ENCODE assay signal across 8 cellular contexts in genomic region chr13:45242070-45242469, GRCh38. TPM values are rescaled to one million over a fixed set of nuclear protein-coding genes. Genes with fewer than 3 reads are reported as not detected.
DNase-seq lines count a peak whose midpoint lies in the region; ATAC-seq and TF ChIP-seq lines count a peak whose summit lies in the region.
"Had no signal": no experiment of that assay in that cellular context is flagged by ENCODE, and none has a peak within 500 bp of the region (broad histone marks: within the 10 kb centered on the region; RNA-seq: fewer than 3 reads in every experiment).

No MANE protein-coding gene starts in this region.

- RAD21 ChIA-PET in HCT116 (lab: Charles Lee; ENCODE audit: low non-redundant PET in 1 of 2, low total read pairs in 2 of 2, uncharacterized antibody in 2 of 2, unreplicated experiment in 2 of 2), result no interaction called here

- no TSS peak for BruUV-seq in HCT116 (replicated peaks; lab: Mats Ljungman, UMichigan)

- H3K9me3 ChIP-seq in HCT116 (ENCODE audit: control insufficient read depth in 1 of 2, insufficient read depth in 1 of 2, low read depth in 1 of 2, low read length in 2 of 2), result no peaks in the 10 kb centered on the region
- H3K9me3 ChIP-seq: ascending aorta had no signal

- intact Hi-C loops in HCT116 (cut with micrococcal nuclease) (no loop called here), sciatic nerve (cut with DNase I) (no loop called here)

- peaks cover 44% of the 10 kb centered on the region for H3K79me2 ChIP-seq in HCT116 (ENCODE audit: insufficient read depth, low read length)

- H3K9me2 ChIP-seq in HCT116 (ENCODE audit: insufficient read depth), result no peaks in the 10 kb centered on the region

- no peak overlapping the region for H3K4me3 ChIP-seq in HCT116 (replicated peaks in 1 of 2; ENCODE audit: low read depth in 1 of 2, low read length in 2 of 2)
- H3K4me3 ChIP-seq in foreskin fibroblast (ENCODE audit: low read depth in 1 of 2, low read length in 2 of 2), result no peak overlapping the region
- H3K4me3 ChIP-seq: ascending aorta had no signal

- in situ Hi-C loops in SK-MEL-5 (cut with HindIII; ENCODE audit: low pct_unique_long_range_greater_than_20kb, low sequenced_read_pairs), result no loop called here

- ATAC-seq in HCT116, result peak; percentile 48; the same call in 1 of the 2 replicates
- peak; percentile 81 for ATAC-seq in sciatic nerve
- no peak for ATAC-seq in GM18517 (IDR thresholded peaks at IDR 0.05; ENCODE audit: unreplicated experiment)

- no peak overlapping the region; the same call in 1 of the 2 replicates for H3K9ac ChIP-seq in HCT116 (ENCODE audit: low read length)

- peaks cover 20 to 53% of the 10 kb centered on the region in 2 experiments for H3K4me1 ChIP-seq in HCT116 (ENCODE audit: control insufficient read depth in 1 of 2, insufficient read depth in 2 of 2, low read length in 2 of 2)
- H3K4me1 ChIP-seq: ascending aorta had no signal

- POLR2A ChIA-PET in HCT116 (lab: Charles Lee), result no interaction called here

- no peak for TF ChIP-seq CTCF in HCT116 (IDR thresholded peaks at IDR 0.05 in 2 of 3, conservative IDR thresholded peaks at IDR 0.05 in 1 of 3; ENCODE audit: borderline replicate concordance in 1 of 3, insufficient read depth in 1 of 3, low read depth in 2 of 3, low read length in 2 of 3)
- no peak for TF ChIP-seq CTCF in foreskin fibroblast (IDR thresholded peaks at IDR 0.05; ENCODE audit: low read depth, low read length)

- no peaks in the 10 kb centered on the region for H4K20me1 ChIP-seq in HCT116 (ENCODE audit: insufficient read depth)

- no peak for TF ChIP-seq POLR2A in HCT116 (IDR thresholded peaks at IDR 0.05; ENCODE audit: borderline replicate concordance, extremely low read depth, insufficient read depth, insufficient read length)

- H3K4me2 ChIP-seq in HCT116 (ENCODE audit: low read length), result peak overlapping the region; percentile 48

- no peak overlapping the region for H2AFZ ChIP-seq in HCT116 (ENCODE audit: low read depth, low read length, poor library complexity, severe bottlenecking)

- no peak overlapping the region for H3K27ac ChIP-seq in HCT116 (ENCODE audit: low read depth, low read length)
- H3K27ac ChIP-seq: ascending aorta had no signal

- DNase-seq in HCT116 (ENCODE audit: low read depth, low spot score) (peak; percentile 15), SK-MEL-5 (ENCODE audit: low read depth, low spot score) (peak; percentile 54), foreskin fibroblast (peak; percentile 25 to 66), sciatic nerve (ENCODE audit: low spot score) (no peak), mucosa of gallbladder (ENCODE audit: low spot score) (no peak), cortex of kidney (lab: John Stamatoyannopoulos, UW) (no peak)

- no peaks in the 10 kb centered on the region for H3K36me3 ChIP-seq in HCT116 (ENCODE audit: control insufficient read depth in 1 of 2, insufficient read depth in 2 of 2, low read length in 2 of 2)
- H3K36me3 ChIP-seq: ascending aorta had no signal

- CTCF ChIA-PET in HCT116 (lab: Charles Lee), result interaction anchor here (1.7 to 3.0 kb wide), 2 partner anchors 10 to 39 kb away, joined by 7 read pairs; no protein-coding TSS in a partner anchor

- no peaks in the 10 kb centered on the region for H3K27me3 ChIP-seq in HCT116 (ENCODE audit: insufficient read depth, low read length)
- H3K27me3 ChIP-seq: ascending aorta had no signal

- no peak for TF ChIP-seq RAD21 in HCT116 (IDR thresholded peaks at IDR 0.05; ENCODE audit: low read depth)

TF ChIP-seq in HCT116, 20 proteins besides CTCF, POLR2A, EP300 and RAD21:
- TF ChIP-seq SP1 (IDR thresholded peaks at IDR 0.05; ENCODE audit: low read depth) (0 out of 2 replicates have a peak, but pooled peaks have one; percentile 14), JUND (IDR thresholded peaks at IDR 0.05) (no peak), SIN3A (IDR thresholded peaks at IDR 0.05; ENCODE audit: low read depth) (no peak)

RNA-seq across cellular contexts. Expression of gene KCTD4, which starts 41.2 kb away (rescaled TPM):
- total RNA-seq in HCT116 (2021; ENCODE audit: unreplicated experiment), result not detected
- not detected in 2 replicates for polyA plus RNA-seq in HCT116 (2012)
- 0.08 and 0.34 TPM in 2 replicates for total RNA-seq in SK-MEL-5 (2014; rRNA removed; shearing (Covaris generic))
- 0.10 and 0.56 TPM in 2 replicates for polyA plus RNA-seq in SK-MEL-5 (2015; cell fraction: cytosol; rRNA removed)
- 0.70 and 2.7 TPM in 2 replicates for polyA plus RNA-seq in SK-MEL-5 (2015; cell fraction: nucleus; rRNA removed)
- total RNA-seq in sciatic nerve, result 26.3 TPM
- 7.8 TPM for total RNA-seq in mucosa of gallbladder
- total RNA-seq: ascending aorta had no signal

Comparison
In these comparisons a context has a peak if more than half of its experiments do, and no peak if none do; other contexts are left out.
1. DNase-seq: peak in HCT116 (single experiment), SK-MEL-5 (single experiment) and foreskin fibroblast (2 of 2); none in sciatic nerve (single experiment), mucosa of gallbladder (single experiment) and cortex of kidney (single experiment).